Comparison of ENCODE assay signal across 20 cellular contexts in the genomic region with DNA sequence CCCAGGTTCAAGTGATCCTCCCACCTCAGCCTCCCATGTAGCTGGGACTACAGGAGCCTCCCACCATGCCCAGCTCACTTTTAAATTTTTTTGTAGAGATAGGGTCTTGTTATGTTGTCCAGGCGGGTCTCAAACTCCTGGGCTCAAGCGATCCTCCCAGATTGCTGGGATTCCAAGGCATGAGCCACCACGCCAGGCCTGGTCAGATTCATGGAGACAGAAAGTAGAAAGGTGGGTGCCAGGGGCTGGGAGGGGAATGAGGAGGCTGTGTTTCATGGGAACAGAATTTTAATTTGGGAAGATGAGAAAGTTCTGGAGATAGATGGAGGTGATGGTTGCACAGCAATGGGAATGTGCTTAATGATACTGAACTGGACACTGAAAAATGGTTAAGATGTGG. TPM values are rescaled to one million over a fixed set of nuclear protein-coding genes. Genes with fewer than 3 reads are reported as not detected.
DNase-seq lines count a peak whose midpoint lies in the region; ATAC-seq and TF ChIP-seq lines count a peak whose summit lies in the region.
"Had no signal": no experiment of that assay in that cellular context is flagged by ENCODE, and none has a peak within 500 bp of the region (broad histone marks: within the 10 kb centered on the region; RNA-seq: fewer than 3 reads in every experiment).

No MANE protein-coding gene starts in this region.

- intact Hi-C loops in activated CD4-positive, alpha-beta memory T cell treated with anti-CD3 and anti-CD28 coated beads for 36 hours (cut with micrococcal nuclease), result no loop called here

- no peak for TF ChIP-seq CTCF in HFFc6 (IDR thresholded peaks at IDR 0.05)

- DNase-seq in activated CD4-positive, alpha-beta memory T cell treated with anti-CD3 and anti-CD28 coated beads for 36 hours, result no peak
- no peak for DNase-seq in activated CD4-positive, alpha-beta memory T cell treated with anti-CD3 and anti-CD28 coated beads, Interleukin-2, amount 10 ng/mL, durations not matched to agents 7 days and 5 days
- no peak for DNase-seq in activated naive CD8-positive, alpha-beta T cell treated with anti-CD3 and anti-CD28 coated beads, Interleukin-2, amount 50 U/mL, for 24 hours
- DNase-seq in naive thymus-derived CD8-positive, alpha-beta T cell, result no peak
- DNase-seq in stimulated activated naive B cell treated with anti-CD40 and anti-IgM and Interleukin-4, amounts not matched to agents 10 μg/mL and 1 μg/mL and 100 μg/mL, for 72 hours, result no peak
- no peak for DNase-seq in G401 (ENCODE audit: low spot score)
- no peak for DNase-seq in NCI-H1092 treated with DMSO at 0.1 percent for 48 hours (lab: John Stamatoyannopoulos, UW)
- no peak for DNase-seq in HFFc6
- DNase-seq: 8988T, C1 segment of cervical spinal cord, GDM1, GOT3, HCEC 1CT, IMR-90, NCI-H1105 treated with DMSO at 0.1 percent for 48 hours, NCI-H1694, NCI-H2081 treated with DMSO at 0.1 percent for 48 hours, NCI-H2171 treated with DMSO at 0.1 percent for 48 hours, NCI-H524 treated with DMSO at 0.1 percent for 48 hours, NCI-H82 had no signal

- peak overlapping the region; percentile 40 for H3K27ac Mint-ChIP-seq in activated CD4-positive, alpha-beta memory T cell treated with anti-CD3 and anti-CD28 coated beads for 36 hours
- no peak overlapping the region for H3K27ac Mint-ChIP-seq in activated CD4-positive, alpha-beta memory T cell treated with anti-CD3 and anti-CD28 coated beads, Interleukin-2, amount 10 ng/mL, durations not matched to agents 7 days and 5 days
- H3K27ac Mint-ChIP-seq in activated naive CD8-positive, alpha-beta T cell treated with anti-CD3 and anti-CD28 coated beads, Interleukin-2, amount 50 U/mL, for 24 hours, result peak overlapping the region; percentile 69
- peak overlapping the region in 7 of 10 donors; percentile 8 to 72 (median 45) for H3K27ac Mint-ChIP-seq in naive thymus-derived CD8-positive, alpha-beta T cell
- H3K27ac Mint-ChIP-seq in stimulated activated naive B cell treated with anti-CD40 and anti-IgM and Interleukin-4, amounts not matched to agents 10 μg/mL and 1 μg/mL and 100 μg/mL, for 72 hours, result peak overlapping the region; percentile 72
- no peak overlapping the region for H3K27ac Mint-ChIP-seq in HFFc6

- H3K9me3 Mint-ChIP-seq in activated CD4-positive, alpha-beta memory T cell treated with anti-CD3 and anti-CD28 coated beads for 36 hours, result no peaks in the 10 kb centered on the region
- no peaks in the 10 kb centered on the region for H3K9me3 Mint-ChIP-seq in activated CD4-positive, alpha-beta memory T cell treated with anti-CD3 and anti-CD28 coated beads, Interleukin-2, amount 10 ng/mL, durations not matched to agents 7 days and 5 days
- H3K9me3 Mint-ChIP-seq in activated naive CD8-positive, alpha-beta T cell treated with anti-CD3 and anti-CD28 coated beads, Interleukin-2, amount 50 U/mL, for 24 hours, result no peaks in the 10 kb centered on the region
- H3K9me3 Mint-ChIP-seq in naive thymus-derived CD8-positive, alpha-beta T cell, result no peaks in the 10 kb centered on the region
- no peaks in the 10 kb centered on the region for H3K9me3 Mint-ChIP-seq in stimulated activated naive B cell treated with anti-CD40 and anti-IgM and Interleukin-4, amounts not matched to agents 10 μg/mL and 1 μg/mL and 100 μg/mL, for 72 hours
- H3K9me3 Mint-ChIP-seq in HFFc6, result no peaks in the 10 kb centered on the region

- H3K4me1 Mint-ChIP-seq in activated CD4-positive, alpha-beta memory T cell treated with anti-CD3 and anti-CD28 coated beads for 36 hours (ENCODE audit: low read depth), result no peaks in the 10 kb centered on the region
- H3K4me1 Mint-ChIP-seq in activated CD4-positive, alpha-beta memory T cell treated with anti-CD3 and anti-CD28 coated beads, Interleukin-2, amount 10 ng/mL, durations not matched to agents 7 days and 5 days, result peaks cover 1% of the 10 kb centered on the region
- H3K4me1 Mint-ChIP-seq in activated naive CD8-positive, alpha-beta T cell treated with anti-CD3 and anti-CD28 coated beads, Interleukin-2, amount 50 U/mL, for 24 hours, result peaks cover 7% of the 10 kb centered on the region
- peaks cover 11 to 26% (median 19%) of the 10 kb centered on the region in 4 donors for H3K4me1 Mint-ChIP-seq in naive thymus-derived CD8-positive, alpha-beta T cell
- peaks cover 0 to 4% of the 10 kb centered on the region in 2 donors for H3K4me1 Mint-ChIP-seq in stimulated activated naive B cell treated with anti-CD40 and anti-IgM and Interleukin-4, amounts not matched to agents 10 μg/mL and 1 μg/mL and 100 μg/mL, for 72 hours
- H3K4me1 Mint-ChIP-seq in HFFc6 (ENCODE audit: low read depth), result peaks cover 14% of the 10 kb centered on the region

- ATAC-seq in activated naive CD8-positive, alpha-beta T cell treated with anti-CD3 and anti-CD28 coated beads, Interleukin-2, amount 50 U/mL, for 24 hours, result no peak
- ATAC-seq in naive thymus-derived CD8-positive, alpha-beta T cell, result no peak
- no peak for ATAC-seq in stimulated activated naive B cell treated with anti-CD40 and anti-IgM and Interleukin-4, amounts not matched to agents 10 μg/mL and 1 μg/mL and 100 μg/mL, for 72 hours (replicated peaks)

- H3K36me3 Mint-ChIP-seq in activated CD4-positive, alpha-beta memory T cell treated with anti-CD3 and anti-CD28 coated beads for 36 hours, result peaks cover 19% of the 10 kb centered on the region
- H3K36me3 Mint-ChIP-seq in activated CD4-positive, alpha-beta memory T cell treated with anti-CD3 and anti-CD28 coated beads, Interleukin-2, amount 10 ng/mL, durations not matched to agents 7 days and 5 days (ENCODE audit: low read depth), result peaks cover 7% of the 10 kb centered on the region
- H3K36me3 Mint-ChIP-seq in activated naive CD8-positive, alpha-beta T cell treated with anti-CD3 and anti-CD28 coated beads, Interleukin-2, amount 50 U/mL, for 24 hours (ENCODE audit: low read depth), result peaks cover 7% of the 10 kb centered on the region
- peaks cover 5 to 94% (median 13%) of the 10 kb centered on the region in 3 donors for H3K36me3 Mint-ChIP-seq in naive thymus-derived CD8-positive, alpha-beta T cell
- H3K36me3 Mint-ChIP-seq in stimulated activated naive B cell treated with anti-CD40 and anti-IgM and Interleukin-4, amounts not matched to agents 10 μg/mL and 1 μg/mL and 100 μg/mL, for 72 hours, result peaks cover 5 to 15% of the 10 kb centered on the region in 2 donors
- H3K36me3 Mint-ChIP-seq in HFFc6 (ENCODE audit: low read depth), result no peaks in the 10 kb centered on the region

- no peak overlapping the region for H3K4me3 Mint-ChIP-seq in activated CD4-positive, alpha-beta memory T cell treated with anti-CD3 and anti-CD28 coated beads for 36 hours
- no peak overlapping the region for H3K4me3 Mint-ChIP-seq in activated CD4-positive, alpha-beta memory T cell treated with anti-CD3 and anti-CD28 coated beads, Interleukin-2, amount 10 ng/mL, durations not matched to agents 7 days and 5 days
- H3K4me3 Mint-ChIP-seq in activated naive CD8-positive, alpha-beta T cell treated with anti-CD3 and anti-CD28 coated beads, Interleukin-2, amount 50 U/mL, for 24 hours, result no peak overlapping the region
- no peak overlapping the region for H3K4me3 Mint-ChIP-seq in naive thymus-derived CD8-positive, alpha-beta T cell
- H3K4me3 Mint-ChIP-seq in stimulated activated naive B cell treated with anti-CD40 and anti-IgM and Interleukin-4, amounts not matched to agents 10 μg/mL and 1 μg/mL and 100 μg/mL, for 72 hours, result no peak overlapping the region
- H3K4me3 Mint-ChIP-seq in HFFc6, result no peak overlapping the region

- in situ Hi-C loops in G401 (cut with HindIII; ENCODE audit: low sequenced_read_pairs), result no loop called here

- CTCF ChIA-PET in activated CD4-positive, alpha-beta memory T cell treated with anti-CD3 and anti-CD28 coated beads for 36 hours (lab: Charles Lee), result no interaction called here
- CTCF ChIA-PET in activated CD4-positive, alpha-beta memory T cell treated with anti-CD3 and anti-CD28 coated beads, Interleukin-2, amount 10 ng/mL, durations not matched to agents 7 days and 5 days (lab: Charles Lee), result no interaction called here

- H3K27me3 Mint-ChIP-seq in activated CD4-positive, alpha-beta memory T cell treated with anti-CD3 and anti-CD28 coated beads for 36 hours, result no peaks in the 10 kb centered on the region
- no peaks in the 10 kb centered on the region for H3K27me3 Mint-ChIP-seq in activated CD4-positive, alpha-beta memory T cell treated with anti-CD3 and anti-CD28 coated beads, Interleukin-2, amount 10 ng/mL, durations not matched to agents 7 days and 5 days
- H3K27me3 Mint-ChIP-seq in activated naive CD8-positive, alpha-beta T cell treated with anti-CD3 and anti-CD28 coated beads, Interleukin-2, amount 50 U/mL, for 24 hours, result no peaks in the 10 kb centered on the region
- H3K27me3 Mint-ChIP-seq in naive thymus-derived CD8-positive, alpha-beta T cell, result no peaks in the 10 kb centered on the region
- H3K27me3 Mint-ChIP-seq in stimulated activated naive B cell treated with anti-CD40 and anti-IgM and Interleukin-4, amounts not matched to agents 10 μg/mL and 1 μg/mL and 100 μg/mL, for 72 hours, result no peaks in the 10 kb centered on the region
- H3K27me3 Mint-ChIP-seq in HFFc6 (ENCODE audit: insufficient read depth), result peaks cover 18% of the 10 kb centered on the region; the same call in 1 of the 2 replicates

- POLR2A ChIA-PET in activated CD4-positive, alpha-beta memory T cell treated with anti-CD3 and anti-CD28 coated beads for 36 hours (lab: Charles Lee), result no interaction called here
- POLR2A ChIA-PET in activated CD4-positive, alpha-beta memory T cell treated with anti-CD3 and anti-CD28 coated beads, Interleukin-2, amount 10 ng/mL, durations not matched to agents 7 days and 5 days (lab: Charles Lee), result interaction anchor here (0.7 kb wide), 1 partner anchor 836 kb away, joined by 3 read pairs; no protein-coding TSS in a partner anchor
- POLR2A ChIA-PET in naive thymus-derived CD8-positive, alpha-beta T cell (lab: Charles Lee), result interaction anchor here (0.7 to 1.3 kb wide), 4 partner anchors 11 to 40 kb away, joined by 3 read pairs; no protein-coding TSS in a partner anchor

RNA-seq across cellular contexts. Expression of a gene that starts 22.3 kb away (rescaled TPM):
- total RNA-seq in activated CD4-positive, alpha-beta memory T cell treated with anti-CD3 and anti-CD28 coated beads for 36 hours, result 10 to 100 TPM; 36.9 to 37.1 TPM
- 10 to 100 TPM; 31.9 to 36.0 TPM for total RNA-seq in activated CD4-positive, alpha-beta memory T cell treated with anti-CD3 and anti-CD28 coated beads, Interleukin-2, amount 10 ng/mL, durations not matched to agents 7 days and 5 days
- 100 to 1,000 TPM; 118 to 140 TPM for total RNA-seq in naive thymus-derived CD8-positive, alpha-beta T cell
- 10 to 100 TPM in 1 of 3 donors, 1 to 10 TPM in 2; 3.2 to 10.6 (median 5.6) TPM for polyA plus RNA-seq in naive thymus-derived CD8-positive, alpha-beta T cell
- 33.0 and 33.2 TPM in 2 replicates for total RNA-seq in G401 (2014; rRNA removed; shearing (Covaris generic))
- total RNA-seq in HFFc6 (2021; fragmentation: NEBNext Ultra II Directional; extraction: Animal tissue kit (Norgen Biotek cat#: 25700)), result 10 to 100 TPM; 32.1 to 39.8 (median 35.7) TPM

Comparison
In these comparisons a context has a peak if more than half of its experiments do, and no peak if none do; other contexts are left out.
1. H3K27ac Mint-ChIP-seq: peak in activated CD4-positive, alpha-beta memory T cell treated with anti-CD3 and anti-CD28 coated beads for 36 hours (single experiment), activated naive CD8-positive, alpha-beta T cell treated with anti-CD3 and anti-CD28 coated beads, Interleukin-2, amount 50 U/mL, for 24 hours (single experiment), naive thymus-derived CD8-positive, alpha-beta T cell (7 of 10) and stimulated activated naive B cell treated with anti-CD40 and anti-IgM and Interleukin-4, amounts not matched to agents 10 μg/mL and 1 μg/mL and 100 μg/mL, for 72 hours (single experiment); none in activated CD4-positive, alpha-beta memory T cell treated with anti-CD3 and anti-CD28 coated beads, Interleukin-2, amount 10 ng/mL, durations not matched to agents 7 days and 5 days (single experiment) and HFFc6 (single experiment).